22 cellular contexts compared by ENCODE assay signal in genomic region chr2:238326801-238327365, GRCh38.
"Had no signal": no experiment of that assay in that cellular context is flagged by ENCODE, and none has a peak within 500 bp of the region (broad histone marks: within the 10 kb centered on the region; RNA-seq: fewer than 3 reads in every experiment).

No MANE protein-coding gene starts in this region.

- H3K9me3 ChIP-seq: breast epithelium, esophagus squamous epithelium, lower lobe of right lung, spleen had no signal

- H3K27ac ChIP-seq: breast epithelium, coronary artery, esophagus squamous epithelium, lower lobe of right lung, spleen, WERI-Rb-1 had no signal

- H3K27me3 ChIP-seq: breast epithelium, esophagus squamous epithelium, spleen had no signal

- H3K36me3 ChIP-seq: breast epithelium had no signal

- ATAC-seq: activated CD8-positive, alpha-beta T cell treated with anti-CD3 and anti-CD28 coated beads for 36 hours; activated T-cell treated with anti-CD3 and anti-CD28 coated beads, Interleukin-2, amount 50 U/mL, for 4 hours; lower lobe of right lung; naive thymus-derived CD4-positive, alpha-beta T cell; T-cell had no signal

- FAIRE-seq: kidney, TTC549 had no signal

- H3K4me3 ChIP-seq: breast epithelium, coronary artery, esophagus squamous epithelium, lower lobe of right lung, spleen had no signal

- DNase-seq: activated CD4-positive, alpha-beta T cell treated with anti-CD3 and anti-CD28 coated beads, Interleukin-2, amount 10 ng/mL, durations not matched to agents 7 days and 5 days; activated CD4-positive, CD25-positive, alpha-beta regulatory T cell treated with anti-CD3 and anti-CD28 coated beads, Interleukin-2, amount 50 U/mL, for 72 hours; activated CD8-positive, alpha-beta T cell treated with anti-CD3 and anti-CD28 coated beads for 36 hours; activated naive CD4-positive, alpha-beta T cell treated with anti-CD3 and anti-CD28 coated beads for 36 hours; activated naive CD8-positive, alpha-beta T cell treated with anti-CD3 and anti-CD28 coated beads, Interleukin-2, amount 10 ng/mL, durations not matched to agents 7 days and 5 days; activated T-cell treated with anti-CD3 and anti-CD28 coated beads, Interleukin-2, amount 50 U/mL, for 4 hours; amniotic stem cell; cerebellar nuclear complex; endodermal cell; esophagus squamous epithelium; kidney; lower lobe of right lung; mesendoderm; naive thymus-derived CD4-positive, alpha-beta T cell; spleen; stimulated activated CD4-positive, alpha-beta T cell treated with anti-CD3 and anti-CD28 coated beads, Interleukin-4, amount 100 ng/mL, for 1 hour; stimulated activated naive CD4-positive, alpha-beta T cell treated with Interleukin-2 at 50 U/mL for 16 hours; T-cell; WERI-Rb-1 had no signal
